Comparison of ENCODE assay signal across 24 cellular contexts in the genomic region with DNA sequence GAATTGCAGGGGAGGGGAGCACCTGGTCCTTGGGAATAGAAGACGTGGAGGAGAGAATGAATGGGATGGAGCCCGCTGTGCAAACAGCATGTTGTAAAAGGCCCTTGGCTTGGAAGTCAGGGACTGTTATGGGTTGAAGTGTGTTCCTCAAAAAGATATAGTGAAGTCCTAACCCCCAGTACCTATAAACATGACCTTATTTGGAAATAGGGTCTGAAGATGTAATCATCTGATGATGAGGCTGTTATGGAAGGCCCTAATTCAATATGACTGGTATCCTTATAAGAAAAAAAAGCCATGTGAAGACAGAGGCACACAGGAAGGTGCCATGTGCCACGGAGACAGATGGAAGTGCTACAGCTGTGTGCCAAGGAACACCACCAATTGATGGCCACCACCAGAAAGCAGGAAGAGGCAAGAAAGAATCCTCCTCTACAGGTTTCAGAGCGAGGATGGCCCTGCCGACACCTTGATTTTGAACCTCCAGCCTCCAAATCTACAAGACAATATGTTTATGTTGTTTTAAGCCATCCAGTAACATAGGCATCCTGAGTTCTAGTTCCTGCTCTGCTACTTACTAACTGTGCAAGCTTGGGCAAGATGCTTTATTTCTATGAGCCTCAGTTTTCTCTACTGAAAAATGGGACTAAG. TPM values are rescaled to one million over a fixed set of nuclear protein-coding genes. Genes with fewer than 3 reads are reported as not detected.
DNase-seq lines count a peak whose midpoint lies in the region; ATAC-seq, FAIRE-seq and TF ChIP-seq lines count a peak whose summit lies in the region.
"Had no signal": no experiment of that assay in that cellular context is flagged by ENCODE, and none has a peak within 500 bp of the region (broad histone marks: within the 10 kb centered on the region; RNA-seq: fewer than 3 reads in every experiment).

No MANE protein-coding gene starts in this region.

- WGBS in H1 (ENCODE audit: extremely low coverage in 1 of 2, insufficient coverage in 1 of 2, insufficient read length in 1 of 2, insufficient replicate concordance in 2 of 2, low coverage in 1 of 2, low lambda C conversion rate in 2 of 2, missing lambda C conversion rate in 1 of 2), 2 experiments = 77% methylated on average over 5 of the region's 5 CpGs; no CpG with 5 or more reads in 1 of the 2 experiments

- H2BK15ac ChIP-seq in H1 (ENCODE audit: low read length) = no peak overlapping the region

- no peak for TF ChIP-seq CTCF in H1 (IDR thresholded peaks at IDR 0.05; ENCODE audit: control extremely low read depth in 1 of 3, insufficient read depth in 1 of 3, low read depth in 1 of 3, low read length in 3 of 3)

- H3K4me1 ChIP-seq in H1 (replicated peaks in 1 of 4; ENCODE audit: control insufficient read depth in 3 of 4, insufficient read depth in 4 of 4, low read length in 3 of 4) = no peaks in the 10 kb centered on the region

- CTCF ChIA-PET in H1 (lab: Charles Lee; ENCODE audit: partially characterized antibody) = interaction anchor here (0.8 to 2.7 kb wide), 4 partner anchors 10 to 173 kb away, joined by 3 to 9 read pairs (median 3); no protein-coding TSS in a partner anchor

- no peak overlapping the region for H2BK20ac ChIP-seq in H1 (ENCODE audit: low read length)

- no peak for FAIRE-seq in H1 (lab: Jason Lieb, UNC)
- FAIRE-seq: D721Med, GM12891 had no signal

- no peaks in the 10 kb centered on the region for H4K20me1 ChIP-seq in H1 (replicated peaks in 1 of 2; ENCODE audit: control insufficient read depth in 1 of 2, insufficient read depth in 2 of 2, low read length in 2 of 2)

- no peaks in the 10 kb centered on the region for H3K79me1 ChIP-seq in H1 (ENCODE audit: low read depth, low read length)

- H3K27ac ChIP-seq in H1 (ENCODE audit: low read depth, low read length) = no peak overlapping the region
- H3K27ac ChIP-seq: BLaER1 treated with 17β-estradiol and CSF1 and Interleukin-3, amounts not matched to agents 10 nM and 100 nM; HL-60; SK-N-MC had no signal

- no peak overlapping the region for H3K9ac ChIP-seq in H1 (replicated peaks in 1 of 4; ENCODE audit: extremely low read depth in 1 of 4, low read depth in 3 of 4, low read length in 3 of 4)
- H3K9ac ChIP-seq: BLaER1 treated with 17β-estradiol and CSF1 and Interleukin-3, amounts not matched to agents 10 nM and 100 nM had no signal

- no peak for ATAC-seq in HG02588 (IDR thresholded peaks at IDR 0.05; ENCODE audit: unreplicated experiment)
- ATAC-seq: HCT116 had no signal

- H2BK5ac ChIP-seq in H1 (ENCODE audit: low read depth, low read length) = no peak overlapping the region

- H3K27me3 ChIP-seq in H1 (replicated peaks in 1 of 4; ENCODE audit: control insufficient read depth in 3 of 4, extremely low read depth in 1 of 4, insufficient read depth in 3 of 4, low read length in 3 of 4) = no peaks in the 10 kb centered on the region
- H3K27me3 ChIP-seq: BLaER1 treated with 17β-estradiol and CSF1 and Interleukin-3, amounts not matched to agents 10 nM and 100 nM had no signal

- no peaks in the 10 kb centered on the region for H3K36me3 ChIP-seq in H1 (ENCODE audit: control insufficient read depth in 2 of 4, insufficient read depth in 4 of 4, low read length in 3 of 4)

- no peak overlapping the region for H3K4me2 ChIP-seq in H1 (ENCODE audit: insufficient read depth in 1 of 2, low read depth in 2 of 2, low read length in 2 of 2)
- H3K4me2 ChIP-seq: BLaER1 treated with 17β-estradiol and CSF1 and Interleukin-3, amounts not matched to agents 10 nM and 100 nM had no signal

- H3K23me2 ChIP-seq in H1 (ENCODE audit: low read depth, low read length) = peaks cover 2% of the 10 kb centered on the region; the same call in 1 of the 2 replicates

- DNase-seq in NCI-H146 (lab: John Stamatoyannopoulos, UW) (peak; percentile 48), NCI-H146 treated with DMSO at 0.1 percent for 48 hours (lab: John Stamatoyannopoulos, UW; ENCODE audit: unreplicated experiment) (no peak), NCI-H1092 (lab: John Stamatoyannopoulos, UW) (peak; percentile 84), NCI-H69 (lab: John Stamatoyannopoulos, UW) (peak; percentile 89), H1 (ENCODE audit: low read depth in 1 of 2, low spot score in 2 of 2) (no peak), NCI-H2171 treated with DMSO at 0.1 percent for 48 hours (lab: John Stamatoyannopoulos, UW) (no peak)
- no peak for DNase-seq in NK-92 treated with Interleukin-12 subunit alpha and Interleukin-12 subunit beta, amount 100 ng/mL, for 24 hours (lab: John Stamatoyannopoulos, UW)
- DNase-seq: CD4-positive, alpha-beta T cell; DMS79 treated with DMSO at 0.1 percent for 48 hours; GF-D8; Kasumi-1; MV-4-11; NCI-H1694 treated with DMSO at 0.1 percent for 48 hours; NCI-H2081; NCI-H526 treated with DMSO at 0.1 percent for 48 hours; RPMI8226; T1000 had no signal

- H3K4me3 ChIP-seq in H1 (ENCODE audit: extremely low read depth in 1 of 4, insufficient read depth in 2 of 4, low read depth in 3 of 4, low read length in 4 of 4) = no peak overlapping the region
- H3K4me3 ChIP-seq: BLaER1 treated with 17β-estradiol and CSF1 and Interleukin-3, amounts not matched to agents 10 nM and 100 nM; SK-N-MC had no signal

- TF ChIP-seq POLR2A in H1 (IDR thresholded peaks at IDR 0.05; ENCODE audit: control extremely low read depth in 1 of 2, low read depth in 2 of 2, low read length in 2 of 2) = no peak

- no peak overlapping the region for H2BK120ac ChIP-seq in H1 (replicated peaks; ENCODE audit: low read depth, low read length)

- H4K91ac ChIP-seq in H1 (replicated peaks; ENCODE audit: insufficient read length, low read length) = no peak overlapping the region

- H4K5ac ChIP-seq in H1 (ENCODE audit: insufficient read length, low read depth, low read length) = no peak overlapping the region

- TF ChIP-seq RAD21 in H1 (IDR thresholded peaks at IDR 0.05 in 1 of 2, conservative IDR thresholded peaks at IDR 0.05 in 1 of 2; ENCODE audit: low read depth in 2 of 2, low read length in 2 of 2) = no peak

- H2BK12ac ChIP-seq in H1 (ENCODE audit: low read depth, low read length) = 0 out of 2 replicates have a peak overlapping the region, but pooled peaks have one; percentile 27

- no peaks in the 10 kb centered on the region for H3K79me2 ChIP-seq in H1 (ENCODE audit: control insufficient read depth in 1 of 2, insufficient read depth in 2 of 2, low read length in 2 of 2)

- POLR2A ChIA-PET in H1 (lab: Charles Lee; ENCODE audit: partially characterized antibody) = no interaction called here

- no peak overlapping the region for H3K14ac ChIP-seq in H1 (ENCODE audit: insufficient read length)

- no peak overlapping the region for H4K8ac ChIP-seq in H1 (ENCODE audit: extremely low read depth, insufficient read depth, low read length)

- no peaks in the 10 kb centered on the region for H3K9me3 ChIP-seq in H1 (ENCODE audit: insufficient read depth in 2 of 2, low read depth in 1 of 2, low read length in 1 of 2)

- no peak for TF ChIP-seq EP300 in H1 (IDR thresholded peaks at IDR 0.05; ENCODE audit: borderline replicate concordance in 1 of 2, low read depth in 2 of 2, low read length in 2 of 2)

- H2AK5ac ChIP-seq in H1 (ENCODE audit: low read depth, low read length) = no peak overlapping the region

- no peak overlapping the region for H3K23ac ChIP-seq in H1 (ENCODE audit: insufficient read length)

- no peak overlapping the region for H3K56ac ChIP-seq in H1 (replicated peaks; ENCODE audit: insufficient read length, low read depth, low read length)

- H3K18ac ChIP-seq in H1 (ENCODE audit: extremely low read depth, low read length) = no peak overlapping the region; the same call in 1 of the 2 replicates

- no peak overlapping the region for H2AFZ ChIP-seq in H1 (ENCODE audit: low read length)

- no peak overlapping the region for H3K4ac ChIP-seq in H1 (replicated peaks; ENCODE audit: insufficient read length, low read depth, low read length)

RNA-seq across cellular contexts. Expression of gene LRRN2, which starts 51.2 kb away (rescaled TPM):
- 2.3 and 2.5 TPM in 2 replicates for total RNA-seq in H1 (2021; fragmentation: NEBNext Ultra II Directional; extraction: Animal tissue kit (Norgen Biotek cat#: 25700))
- polyA plus RNA-seq in H1 (2011; rRNA removed) = 1.8 and 2.0 TPM in 2 replicates
- 1.0 TPM for polyA plus RNA-seq in H1 (2011; cell fraction: cytosol; rRNA removed)
- 1.6 TPM for polyA plus RNA-seq in H1 (2011; cell fraction: nucleus; rRNA removed)
- 1.5 to 2.1 TPM (median 1.8 TPM) in 4 replicates for polyA plus RNA-seq in H1 (2012, experiment 1 of 2)
- polyA plus RNA-seq in H1 (2012, experiment 2 of 2) = 2.1 TPM
- polyA plus RNA-seq in H1 (2013, experiment 1 of 2) = 3.5 TPM
- polyA plus RNA-seq in H1 (2013, experiment 2 of 2) = 3.7 TPM
- polyA minus RNA-seq in H1 (2011; rRNA and poly(A)+ RNA removed) = 0.69 and 1.0 TPM in 2 replicates
- polyA minus RNA-seq in H1 (2011; cell fraction: cytosol; rRNA and poly(A)+ RNA removed) = 0.66 TPM
- 0.50 TPM for polyA minus RNA-seq in H1 (2011; cell fraction: nucleus; rRNA and poly(A)+ RNA removed)
- total RNA-seq: CD4-positive, alpha-beta T cell had no signal

Comparison
In these comparisons a context has a peak if more than half of its experiments do, and no peak if none do; other contexts are left out.
1. DNase-seq: peak in NCI-H146 (single experiment), NCI-H1092 (single experiment) and NCI-H69 (single experiment); none in NCI-H146 treated with DMSO at 0.1 percent for 48 hours (single experiment), H1 (0 of 2), NCI-H2171 treated with DMSO at 0.1 percent for 48 hours (single experiment) and NK-92 treated with Interleukin-12 subunit alpha and Interleukin-12 subunit beta, amount 100 ng/mL, for 24 hours (single experiment).